Comparison of ENCODE assay signal across 8 cellular contexts in genomic region chr1:168178227-168178637, GRCh38. TPM values are rescaled to one million over a fixed set of nuclear protein-coding genes. Genes with fewer than 3 reads are reported as not detected.
DNase-seq lines count a peak whose midpoint lies in the region; ATAC-seq and TF ChIP-seq lines count a peak whose summit lies in the region.

No MANE protein-coding gene starts in this region.

- H3K4me1 ChIP-seq in effector memory CD4-positive, alpha-beta T cell (ENCODE audit: control insufficient read depth, insufficient read depth, low read length, poor library complexity, severe bottlenecking): peaks cover 10% of the 10 kb centered on the region
- peaks cover 14 to 16% of the 10 kb centered on the region in 2 donors for H3K4me1 ChIP-seq in naive thymus-derived CD4-positive, alpha-beta T cell (ENCODE audit: control insufficient read depth in 2 of 2, insufficient read depth in 2 of 2, low read length in 2 of 2)

- peak overlapping the region; percentile 50 for H3K4me3 ChIP-seq in AG10803 (ENCODE audit: low read length)
- H3K4me3 ChIP-seq in Jurkat, Clone E6-1 (ENCODE audit: low read length): peak overlapping the region; percentile 93
- peak overlapping the region; percentile 90 for H3K4me3 ChIP-seq in effector memory CD4-positive, alpha-beta T cell (ENCODE audit: insufficient read depth, low read depth, low read length, poor library complexity, severe bottlenecking)
- H3K4me3 ChIP-seq in naive thymus-derived CD4-positive, alpha-beta T cell (ENCODE audit: low read length): peak overlapping the region; percentile 80

- no peaks in the 10 kb centered on the region for H3K27me3 ChIP-seq in effector memory CD4-positive, alpha-beta T cell (replicated peaks; ENCODE audit: control insufficient read depth, insufficient read depth, low read length, poor library complexity, severe bottlenecking)
- H3K27me3 ChIP-seq in naive thymus-derived CD4-positive, alpha-beta T cell (ENCODE audit: control insufficient read depth in 2 of 2, insufficient read depth in 2 of 2, low read length in 2 of 2): no peaks in the 10 kb centered on the region

- peak overlapping the region; percentile 96 for H3K27ac ChIP-seq in effector memory CD4-positive, alpha-beta T cell (ENCODE audit: insufficient read depth, low read length, poor library complexity, severe bottlenecking)
- peak overlapping the region; percentile 96 for H3K27ac ChIP-seq in naive thymus-derived CD4-positive, alpha-beta T cell (ENCODE audit: low read depth, low read length)

- POLR2A ChIA-PET in naive thymus-derived CD4-positive, alpha-beta T cell (lab: Charles Lee): interaction anchor here (1.7 kb wide), 1 partner anchor 48 kb away, joined by 7 read pairs; the partner anchor contains the start of gene SFT2D2

- peaks cover 0 to 14% (median 5%) of the 10 kb centered on the region in 7 donors for H3K4me1 Mint-ChIP-seq in naive thymus-derived CD4-positive, alpha-beta T cell

- no peak overlapping the region for H3K4me3 Mint-ChIP-seq in naive thymus-derived CD4-positive, alpha-beta T cell

- TF ChIP-seq CTCF in AG10803 (conservative IDR thresholded peaks at IDR 0.05; ENCODE audit: low read length): no peak

- ATAC-seq in naive thymus-derived CD4-positive, alpha-beta T cell: no peak

- H3K27ac Mint-ChIP-seq in naive thymus-derived CD4-positive, alpha-beta T cell: no peak overlapping the region

- H3K36me3 ChIP-seq in effector memory CD4-positive, alpha-beta T cell (ENCODE audit: control insufficient read depth, insufficient read depth, low read length): no peaks in the 10 kb centered on the region
- H3K36me3 ChIP-seq in naive thymus-derived CD4-positive, alpha-beta T cell (ENCODE audit: control insufficient read depth in 2 of 3, insufficient read depth in 3 of 3, low read length in 3 of 3): peaks cover 0 to 5% (median 0%) of the 10 kb centered on the region in 3 experiments

- H3K9me3 ChIP-seq in effector memory CD4-positive, alpha-beta T cell (ENCODE audit: control insufficient read depth, low read length): no peaks in the 10 kb centered on the region
- no peaks in the 10 kb centered on the region for H3K9me3 ChIP-seq in naive thymus-derived CD4-positive, alpha-beta T cell (ENCODE audit: control insufficient read depth in 2 of 3, low read length in 3 of 3)

- H3K27me3 Mint-ChIP-seq in naive thymus-derived CD4-positive, alpha-beta T cell: peaks cover 7 to 15% (median 8%) of the 10 kb centered on the region in 5 donors

- CTCF ChIA-PET in naive thymus-derived CD4-positive, alpha-beta T cell (lab: Charles Lee): interaction anchor here (0.5 to 1.5 kb wide), 2 partner anchors 18 to 1240 kb away, joined by 3 read pairs; no protein-coding TSS in a partner anchor

- peaks cover 0 to 4% (median 0%) of the 10 kb centered on the region in 5 donors for H3K36me3 Mint-ChIP-seq in naive thymus-derived CD4-positive, alpha-beta T cell

- DNase-seq in AG10803 (ENCODE audit: low read depth) (no peak), T-helper 9 cell (no peak), COLO668 (lab: John Stamatoyannopoulos, UW; ENCODE audit: unreplicated experiment) (no peak), NCI-H1092 treated with DMSO at 0.1 percent for 48 hours (lab: John Stamatoyannopoulos, UW) (no peak)
- DNase-seq in Jurkat, Clone E6-1 (ENCODE audit: low read depth, low spot score): no peak
- no peak for DNase-seq in effector memory CD4-positive, alpha-beta T cell
- DNase-seq in naive thymus-derived CD4-positive, alpha-beta T cell: no peak
- DNase-seq in activated CD4-positive, alpha-beta T cell treated with anti-CD3 and anti-CD28 coated beads for 1 hour: no peak

- peaks cover 0 to 2% (median 0%) of the 10 kb centered on the region in 11 donors for H3K9me3 Mint-ChIP-seq in naive thymus-derived CD4-positive, alpha-beta T cell

- intact Hi-C loops in naive thymus-derived CD4-positive, alpha-beta T cell (cut with micrococcal nuclease): loop anchor here (1.0 to 10.0 kb wide), 19 partner anchors 41 to 1897 kb away; partner anchors contain the start of genes DCAF6 (in 2 of the 2), ATP1B1 (in 1 of the 2), BLZF1 (in 1 of the 2) and GPR161 (in 1 of the 2)

RNA-seq across cellular contexts. Expression of gene TIPRL, which starts 0.5 kb away (rescaled TPM):
- polyA plus RNA-seq in Jurkat, Clone E6-1 (2012; ENCODE audit: insufficient read depth, insufficient read length): 84.9 TPM
- 10 to 100 TPM; 17.2 to 41.2 (median 23.5) TPM for total RNA-seq in naive thymus-derived CD4-positive, alpha-beta T cell
- polyA plus RNA-seq in naive thymus-derived CD4-positive, alpha-beta T cell: 10 to 100 TPM; 22.9 to 44.9 TPM

RNA-seq across cellular contexts. Expression of gene GPR161, which starts 41.5 kb away (rescaled TPM):
- 7.8 TPM for polyA plus RNA-seq in Jurkat, Clone E6-1 (2012; ENCODE audit: insufficient read depth, insufficient read length)
- total RNA-seq in naive thymus-derived CD4-positive, alpha-beta T cell: under 1 TPM in 4 of 5 experiments, not detected in 1; 0.05 to 0.60 (median 0.17) TPM
- not detected for polyA plus RNA-seq in naive thymus-derived CD4-positive, alpha-beta T cell

RNA-seq across cellular contexts. Expression of gene SFT2D2, which starts 47.6 kb away (rescaled TPM):
- polyA plus RNA-seq in Jurkat, Clone E6-1 (2012; ENCODE audit: insufficient read depth, insufficient read length): 6.9 TPM
- 10 to 100 TPM; 46.9 to 79.8 (median 51.3) TPM for total RNA-seq in naive thymus-derived CD4-positive, alpha-beta T cell
- polyA plus RNA-seq in naive thymus-derived CD4-positive, alpha-beta T cell: 10 to 100 TPM; 35.9 to 42.6 TPM
